In the genomic region with DNA sequence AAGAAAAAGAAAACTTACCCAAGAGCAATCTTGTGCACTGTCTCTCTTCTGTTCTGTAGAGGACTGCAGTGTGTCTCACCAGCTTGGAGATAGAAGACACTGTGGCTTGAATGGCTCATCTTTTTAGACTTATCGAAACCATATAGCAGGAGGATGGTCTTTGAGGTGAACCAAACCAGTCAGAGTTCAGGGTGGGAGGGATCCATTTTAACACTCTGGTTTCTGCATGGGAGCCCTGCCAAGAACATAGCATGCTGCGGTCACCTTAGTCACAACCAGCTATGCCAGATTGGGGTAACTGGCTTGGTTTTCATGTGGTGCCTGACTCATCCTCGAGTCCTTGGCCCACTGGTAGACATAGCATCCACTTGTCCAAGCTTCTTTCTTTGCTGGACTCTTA, we compare ENCODE assay signal across 12 cellular contexts.
DNase-seq lines count a peak whose midpoint lies in the region; ATAC-seq and TF ChIP-seq lines count a peak whose summit lies in the region.
"Had no signal": no experiment of that assay in that cellular context is flagged by ENCODE, and none has a peak within 500 bp of the region (broad histone marks: within the 10 kb centered on the region; RNA-seq: fewer than 3 reads in every experiment).

No MANE protein-coding gene starts in this region.

- CTCF ChIA-PET in PC-3 (lab: Charles Lee), result no interaction called here

- ATAC-seq in PC-3 (no peak), psoas muscle (peak; percentile 39 to 77 (median 62)), upper lobe of right lung (no peak)
- ATAC-seq: heart right ventricle had no signal

- H3F3A ChIP-seq in PC-3 (ENCODE audit: low read length, unreplicated experiment), result no peaks in the 10 kb centered on the region

- peaks cover 21% of the 10 kb centered on the region for H3K27me3 Mint-ChIP-seq in progenitor cell of endocrine pancreas

- H3K9me3 Mint-ChIP-seq in progenitor cell of endocrine pancreas (ENCODE audit: low read depth), result no peaks in the 10 kb centered on the region
- H3K9me3 Mint-ChIP-seq: T-helper 1 cell treated with Interleukin-12 subunit alpha and Interleukin-12 subunit beta and Interleukin-4 antibody, amounts not matched to agents 30 μg/mL and 1 μg/mL, for 36 hours had no signal

- no peak overlapping the region for H3K27ac Mint-ChIP-seq in progenitor cell of endocrine pancreas
- H3K27ac Mint-ChIP-seq: T-helper 1 cell treated with Interleukin-12 subunit alpha and Interleukin-12 subunit beta and Interleukin-4 antibody, amounts not matched to agents 30 μg/mL and 1 μg/mL, for 36 hours had no signal

- no peaks in the 10 kb centered on the region for H4K20me1 ChIP-seq in PC-3 (ENCODE audit: low read length)

- TF ChIP-seq CTCF in PC-3 (conservative IDR thresholded peaks at IDR 0.05; ENCODE audit: low read depth, low read length) (no peak), cardiac fibroblast (IDR thresholded peaks at IDR 0.05; ENCODE audit: low read depth, low read length) (no peak), psoas muscle (IDR thresholded peaks at IDR 0.05) (no peak), upper lobe of right lung (IDR thresholded peaks at IDR 0.05) (no peak), progenitor cell of endocrine pancreas (IDR thresholded peaks at IDR 0.05; ENCODE audit: unreplicated experiment) (no peak)

- H3K4me2 ChIP-seq in PC-3 (ENCODE audit: low read length), result no peak overlapping the region

- no peak overlapping the region for H3K4me3 Mint-ChIP-seq in progenitor cell of endocrine pancreas (ENCODE audit: low read depth)
- H3K4me3 Mint-ChIP-seq: T-helper 1 cell treated with Interleukin-12 subunit alpha and Interleukin-12 subunit beta and Interleukin-4 antibody, amounts not matched to agents 30 μg/mL and 1 μg/mL, for 36 hours had no signal

- DNase-seq in GM04504 (ENCODE audit: low read depth), result peak; percentile 97
- peak; percentile 87 for DNase-seq in PC-3
- DNase-seq in cardiac fibroblast (ENCODE audit: low read depth in 2 of 2), result peak; percentile 92 to 98
- no peak for DNase-seq in psoas muscle
- no peak for DNase-seq in upper lobe of right lung
- no peak for DNase-seq in NCI-H1694 treated with DMSO at 0.1 percent for 48 hours (lab: John Stamatoyannopoulos, UW)
- no peak for DNase-seq in stimulated activated CD4-positive, alpha-beta T cell treated with anti-CD3 and anti-CD28 coated beads, Interleukin-1b, Interleukin-23, amount 100 ng/mL, for 48 hours
- DNase-seq in progenitor cell of endocrine pancreas (ENCODE audit: low spot score, unreplicated experiment), result no peak
- DNase-seq: activated CD8-positive, alpha-beta memory T cell treated with anti-CD3 and anti-CD28 coated beads, Interleukin-2, amount 50 U/mL, for 4 hours; DMS53; heart right ventricle had no signal

- no peak overlapping the region for H3K9ac ChIP-seq in PC-3 (ENCODE audit: low read length)

- POLR2A ChIA-PET in PC-3 (lab: Charles Lee; ENCODE audit: unreplicated experiment), result no interaction called here

- H3K4me1 Mint-ChIP-seq in progenitor cell of endocrine pancreas (ENCODE audit: low read depth), result peaks cover 17% of the 10 kb centered on the region

- peaks cover 3% of the 10 kb centered on the region; the same call in 1 of the 2 replicates for H3K4me1 ChIP-seq in PC-3 (ENCODE audit: insufficient read depth, low read length)
- no peaks in the 10 kb centered on the region for H3K4me1 ChIP-seq in psoas muscle
- H3K4me1 ChIP-seq in upper lobe of right lung, result no peaks in the 10 kb centered on the region
- H3K4me1 ChIP-seq: heart right ventricle had no signal

- no peak overlapping the region for H3K27ac ChIP-seq in PC-3 (ENCODE audit: low read length)
- no peak overlapping the region for H3K27ac ChIP-seq in psoas muscle
- H3K27ac ChIP-seq in upper lobe of right lung, result no peak overlapping the region
- H3K27ac ChIP-seq: heart right ventricle had no signal

- no peak overlapping the region for H3K4me3 ChIP-seq in PC-3 (ENCODE audit: low read length)
- no peak overlapping the region for H3K4me3 ChIP-seq in cardiac fibroblast (replicated peaks in 1 of 2; ENCODE audit: low read depth in 2 of 2, low read length in 2 of 2)
- no peak overlapping the region for H3K4me3 ChIP-seq in psoas muscle
- no peak overlapping the region for H3K4me3 ChIP-seq in upper lobe of right lung
- H3K4me3 ChIP-seq: heart right ventricle had no signal

- H3K36me3 ChIP-seq in PC-3 (ENCODE audit: low read depth, low read length) (no peaks in the 10 kb centered on the region), psoas muscle (ENCODE audit: insufficient read depth in 1 of 2, low read depth in 1 of 2) (no peaks in the 10 kb centered on the region), upper lobe of right lung (no peaks in the 10 kb centered on the region)
- H3K36me3 ChIP-seq: heart right ventricle had no signal

- no TSS peak for BruUV-seq in PC-3 (replicated peaks; lab: Mats Ljungman, UMichigan)

- WGBS in psoas muscle, 3 donors, result 63 to 80% (median 74%) methylated on average over 3 of the region's 3 CpGs

- no peaks in the 10 kb centered on the region for H3K79me2 ChIP-seq in PC-3 (ENCODE audit: low read length)

- intact Hi-C loops in PC-3 (cut with micrococcal nuclease) (loop anchor here (5.0 kb wide), 1 partner anchor 696 kb away; no protein-coding TSS in a partner anchor), psoas muscle (cut with DNase I) (no loop called here), upper lobe of right lung (cut with DNase I) (no loop called here)

- no peak overlapping the region for H2AFZ ChIP-seq in PC-3 (ENCODE audit: low read length)

- no peaks in the 10 kb centered on the region for H3K9me2 ChIP-seq in PC-3 (replicated peaks; ENCODE audit: low read length)

- H3K9me3 ChIP-seq in PC-3 (ENCODE audit: low read length) (no peaks in the 10 kb centered on the region), psoas muscle (no peaks in the 10 kb centered on the region), upper lobe of right lung (no peaks in the 10 kb centered on the region)
- H3K9me3 ChIP-seq: heart right ventricle had no signal

- H3K27me3 ChIP-seq in PC-3 (ENCODE audit: low read length), result peaks cover 7% of the 10 kb centered on the region; the same call in 1 of the 2 replicates
- no peaks in the 10 kb centered on the region for H3K27me3 ChIP-seq in psoas muscle (ENCODE audit: insufficient read depth in 3 of 3, low read length in 2 of 3)
- H3K27me3 ChIP-seq in upper lobe of right lung, result no peaks in the 10 kb centered on the region
- H3K27me3 ChIP-seq: heart right ventricle had no signal

- no peaks in the 10 kb centered on the region for H3K36me3 Mint-ChIP-seq in progenitor cell of endocrine pancreas (ENCODE audit: insufficient read depth)

Comparison
In these comparisons a context has a peak if more than half of its experiments do, and no peak if none do; other contexts are left out.
1. DNase-seq: peak in GM04504 (single experiment), PC-3 (single experiment) and cardiac fibroblast (2 of 2); none in psoas muscle (0 of 2), upper lobe of right lung (single experiment), NCI-H1694 treated with DMSO at 0.1 percent for 48 hours (single experiment), stimulated activated CD4-positive, alpha-beta T cell treated with anti-CD3 and anti-CD28 coated beads, Interleukin-1b, Interleukin-23, amount 100 ng/mL, for 48 hours (single experiment) and progenitor cell of endocrine pancreas (single experiment).
2. ATAC-seq: peak in psoas muscle (4 of 4); none in PC-3 (single experiment) and upper lobe of right lung (single experiment).